ENCODE assay signal across 8 cellular contexts in genomic region chr12:89707623-89707991, GRCh38. TPM values are rescaled to one million over a fixed set of nuclear protein-coding genes. Genes with fewer than 3 reads are reported as not detected.
DNase-seq lines count a peak whose midpoint lies in the region; ATAC-seq and TF ChIP-seq lines count a peak whose summit lies in the region.

No MANE protein-coding gene starts in this region.

- intact Hi-C loops in sigmoid colon (cut with DNase I): loop anchor here (5.0 to 10.0 kb wide), 4 partner anchors 240 to 1147 kb away; partner anchors contain the start of gene DUSP6

- H3K27me3 Mint-ChIP-seq in activated naive CD8-positive, alpha-beta T cell treated with anti-CD3 and anti-CD28 coated beads, Interleukin-2, amount 10 ng/mL, durations not matched to agents 7 days and 5 days: peaks cover 13% of the 10 kb centered on the region

- peaks cover 38% of the 10 kb centered on the region for H4K20me1 ChIP-seq in hepatocyte (ENCODE audit: insufficient read depth, poor library complexity, severe bottlenecking)

- H2AFZ ChIP-seq in hepatocyte: peak overlapping the region; percentile 59

- H3K27me3 ChIP-seq in hepatocyte (no peaks in the 10 kb centered on the region), sigmoid colon (no peaks in the 10 kb centered on the region)

- peak overlapping the region; percentile 95 for H3K4me3 ChIP-seq in hepatocyte
- peak overlapping the region; percentile 87 to 95 (median 90) for H3K4me3 ChIP-seq in sigmoid colon

- ATAC-seq in activated naive CD8-positive, alpha-beta T cell treated with anti-CD3 and anti-CD28 coated beads, Interleukin-2, amount 10 ng/mL, durations not matched to agents 7 days and 5 days (ENCODE audit: low read depth): no peak
- ATAC-seq in GM21529 (IDR thresholded peaks at IDR 0.05; ENCODE audit: unreplicated experiment): no peak
- ATAC-seq in HG02798 (IDR thresholded peaks at IDR 0.05; ENCODE audit: poor library complexity, unreplicated experiment): no peak

- DNase-seq in NCI-H69 (lab: John Stamatoyannopoulos, UW) (peak; percentile 77), hepatocyte (ENCODE audit: low spot score) (peak; percentile 49), sigmoid colon (no peak), hippocampal formation (lab: John Stamatoyannopoulos, UW) (no peak)
- peak; percentile 39 for DNase-seq in activated naive CD8-positive, alpha-beta T cell treated with anti-CD3 and anti-CD28 coated beads, Interleukin-2, amount 10 ng/mL, durations not matched to agents 7 days and 5 days

- H3K9me3 ChIP-seq in ES-I3 (ENCODE audit: control insufficient read depth, insufficient read depth, low read length): no peaks in the 10 kb centered on the region
- no peaks in the 10 kb centered on the region for H3K9me3 ChIP-seq in hepatocyte (ENCODE audit: low read depth)
- no peaks in the 10 kb centered on the region for H3K9me3 ChIP-seq in sigmoid colon

- peak overlapping the region; percentile 98 for H3K27ac ChIP-seq in hepatocyte
- peak overlapping the region; percentile 97 to 100 (median 98) for H3K27ac ChIP-seq in sigmoid colon

- H3K4me1 Mint-ChIP-seq in activated naive CD8-positive, alpha-beta T cell treated with anti-CD3 and anti-CD28 coated beads, Interleukin-2, amount 10 ng/mL, durations not matched to agents 7 days and 5 days: peaks cover 23% of the 10 kb centered on the region

- H3K9me2 ChIP-seq in hepatocyte (replicated peaks; ENCODE audit: insufficient read depth): no peaks in the 10 kb centered on the region

- peaks cover 56% of the 10 kb centered on the region for H3K79me2 ChIP-seq in hepatocyte

- POLR2A ChIA-PET in activated naive CD8-positive, alpha-beta T cell treated with anti-CD3 and anti-CD28 coated beads, Interleukin-2, amount 10 ng/mL, durations not matched to agents 7 days and 5 days (lab: Charles Lee): interaction anchor here (0.6 to 2.7 kb wide), 5 partner anchors 45 to 353 kb away, joined by 3 to 28 read pairs (median 3); partner anchors contain the start of gene POC1B

- 1% methylated on average over 19 of the region's 19 CpGs for WGBS in hepatocyte (ENCODE audit: low lambda C conversion rate, missing lambda C conversion rate)
- WGBS in sigmoid colon, 2 donors: 1 to 2% methylated on average over 19 of the region's 19 CpGs

- H3K36me3 Mint-ChIP-seq in activated naive CD8-positive, alpha-beta T cell treated with anti-CD3 and anti-CD28 coated beads, Interleukin-2, amount 10 ng/mL, durations not matched to agents 7 days and 5 days: peaks cover 3% of the 10 kb centered on the region

- H3K4me3 Mint-ChIP-seq in activated naive CD8-positive, alpha-beta T cell treated with anti-CD3 and anti-CD28 coated beads, Interleukin-2, amount 10 ng/mL, durations not matched to agents 7 days and 5 days: peak overlapping the region; percentile 95

- TF ChIP-seq POLR2A in sigmoid colon (IDR thresholded peaks at IDR 0.05): no peak

- no peaks in the 10 kb centered on the region for H3K4me1 ChIP-seq in ES-I3 (ENCODE audit: insufficient read depth, low read length)
- peaks cover 7% of the 10 kb centered on the region for H3K4me1 ChIP-seq in hepatocyte (ENCODE audit: insufficient read depth)
- H3K4me1 ChIP-seq in sigmoid colon: peaks cover 0 to 27% (median 14%) of the 10 kb centered on the region in 4 donors

- no peaks in the 10 kb centered on the region for H3K9me3 Mint-ChIP-seq in activated naive CD8-positive, alpha-beta T cell treated with anti-CD3 and anti-CD28 coated beads, Interleukin-2, amount 10 ng/mL, durations not matched to agents 7 days and 5 days

- H3K4me2 ChIP-seq in hepatocyte: peak overlapping the region; percentile 82

- H3K9ac ChIP-seq in ES-I3 (ENCODE audit: low read depth, low read length): peak overlapping the region; percentile 69; the same call in 1 of the 2 replicates

- no peak for TF ChIP-seq EP300 in sigmoid colon (IDR thresholded peaks at IDR 0.05)

- H3K27ac Mint-ChIP-seq in activated naive CD8-positive, alpha-beta T cell treated with anti-CD3 and anti-CD28 coated beads, Interleukin-2, amount 10 ng/mL, durations not matched to agents 7 days and 5 days: peak overlapping the region; percentile 95

- H3K36me3 ChIP-seq in ES-I3 (ENCODE audit: insufficient read depth, low read length) (no peaks in the 10 kb centered on the region), hepatocyte (replicated peaks; ENCODE audit: insufficient read depth, low read depth) (no peaks in the 10 kb centered on the region), sigmoid colon (no peaks in the 10 kb centered on the region)

- TF ChIP-seq CTCF in hepatocyte (IDR thresholded peaks at IDR 0.05; ENCODE audit: poor library complexity) (peak; percentile 12), sigmoid colon (IDR thresholded peaks at IDR 0.05) (no peak)

RNA-seq across cellular contexts. Expression of gene ATP2B1, which starts 1.0 kb away (rescaled TPM):
- total RNA-seq in activated naive CD8-positive, alpha-beta T cell treated with anti-CD3 and anti-CD28 coated beads, Interleukin-2, amount 10 ng/mL, durations not matched to agents 7 days and 5 days: 10 to 100 TPM; 36.7 to 38.9 TPM
- 67.2 and 71.4 TPM in 2 replicates for total RNA-seq in hepatocyte
- polyA plus RNA-seq in hepatocyte: 52.2 and 67.1 TPM in 2 replicates
- 10 to 100 TPM; 27.6 to 39.1 (median 34.4) TPM for total RNA-seq in sigmoid colon
- 10 to 100 TPM in 1 of 3 donors, 1 to 10 TPM in 2; 4.8 to 21.4 (median 5.5) TPM for polyA plus RNA-seq in sigmoid colon

Comparison
In these comparisons a context has a peak if more than half of its experiments do, and no peak if none do; other contexts are left out.
1. DNase-seq: peak in NCI-H69 (single experiment), activated naive CD8-positive, alpha-beta T cell treated with anti-CD3 and anti-CD28 coated beads, Interleukin-2, amount 10 ng/mL, durations not matched to agents 7 days and 5 days (single experiment) and hepatocyte (single experiment); none in sigmoid colon (single experiment) and hippocampal formation (0 of 2).